ENCODE assay signal across 17 cellular contexts in genomic region chr5:170159101-170159698, GRCh38. TPM values are rescaled to one million over a fixed set of nuclear protein-coding genes. Genes with fewer than 3 reads are reported as not detected.
DNase-seq lines count a peak whose midpoint lies in the region; ATAC-seq and TF ChIP-seq lines count a peak whose summit lies in the region.
"Had no signal": no experiment of that assay in that cellular context is flagged by ENCODE, and none has a peak within 500 bp of the region (broad histone marks: within the 10 kb centered on the region; RNA-seq: fewer than 3 reads in every experiment).

No MANE protein-coding gene starts in this region.

- H3K9me3 Mint-ChIP-seq in activated CD8-positive, alpha-beta T cell treated with anti-CD3 and anti-CD28 coated beads for 36 hours, result no peaks in the 10 kb centered on the region
- H3K9me3 Mint-ChIP-seq: activated T-helper 2 cell treated with anti-CD3 and anti-CD28 coated beads, Interferon-gamma antibody, Interleukin-2, Interleukin-4, amounts not matched to agents 10 μg/mL and 5 μg/mL and 100 μg/mL, durations not matched to agents 14 hours and 24 hours and 36 hours; nephron had no signal

- H3K9me3 ChIP-seq in mesenchymal stem cell (ENCODE audit: control insufficient read depth, low read length), result no peaks in the 10 kb centered on the region
- H3K9me3 ChIP-seq: BLaER1, body of pancreas, testis had no signal

- H4K91ac ChIP-seq in mesenchymal stem cell (ENCODE audit: low read length), result no peak overlapping the region

- H2BK15ac ChIP-seq in mesenchymal stem cell (ENCODE audit: low read depth, poor library complexity, severe bottlenecking), result no peak overlapping the region

- intact Hi-C loops in activated CD8-positive, alpha-beta T cell treated with anti-CD3 and anti-CD28 coated beads for 36 hours (cut with micrococcal nuclease), result no loop called here

- H3K4me3 ChIP-seq in brain microvascular endothelial cell (ENCODE audit: low read depth, low read length) (no peak overlapping the region), mesenchymal stem cell (ENCODE audit: insufficient read depth in 1 of 2, low read depth in 1 of 2, low read length in 2 of 2) (no peak overlapping the region)
- H3K4me3 ChIP-seq: BLaER1, body of pancreas, testis had no signal

- TF ChIP-seq CTCF in brain microvascular endothelial cell (IDR thresholded peaks at IDR 0.05; ENCODE audit: low read depth, low read length, missing control alignments), result no peak
- TF ChIP-seq CTCF in activated CD8-positive, alpha-beta T cell treated with anti-CD3 and anti-CD28 coated beads for 36 hours (IDR thresholded peaks at IDR 0.05), result no peak

- POLR2A ChIA-PET in activated CD8-positive, alpha-beta T cell treated with anti-CD3 and anti-CD28 coated beads for 36 hours (lab: Charles Lee), result no interaction called here

- H2BK5ac ChIP-seq in mesenchymal stem cell (ENCODE audit: low read depth, low read length, poor library complexity, severe bottlenecking), result no peak overlapping the region

- H3K27me3 Mint-ChIP-seq in activated CD8-positive, alpha-beta T cell treated with anti-CD3 and anti-CD28 coated beads for 36 hours, result no peaks in the 10 kb centered on the region

- peak; percentile 86 for DNase-seq in AG20443 (ENCODE audit: low spot score)
- peak; percentile 95 for DNase-seq in M059J (ENCODE audit: low read depth)
- DNase-seq in brain microvascular endothelial cell, result peak; percentile 70
- peak; percentile 45 for DNase-seq in mesenchymal stem cell
- no peak for DNase-seq in activated CD8-positive, alpha-beta T cell treated with anti-CD3 and anti-CD28 coated beads for 36 hours
- no peak for DNase-seq in NCI-H2107 (lab: John Stamatoyannopoulos, UW)
- DNase-seq: body of pancreas; stimulated activated CD4-positive, alpha-beta T cell treated with anti-CD3 and anti-CD28 coated beads, Interleukin-1b, Interleukin-23, amount 100 ng/mL, for 48 hours; testis had no signal

- no peak overlapping the region for H3K27ac ChIP-seq in brain microvascular endothelial cell
- no peak overlapping the region for H3K27ac ChIP-seq in mesenchymal stem cell (ENCODE audit: low read length, poor library complexity, severe bottlenecking)
- H3K27ac ChIP-seq: BLaER1, body of pancreas, testis had no signal

- H3K27me3 ChIP-seq in brain microvascular endothelial cell (replicated peaks) (no peaks in the 10 kb centered on the region), mesenchymal stem cell (ENCODE audit: control insufficient read depth in 1 of 2, insufficient read depth in 1 of 2, low read length in 2 of 2) (peaks cover 3 to 4% of the 10 kb centered on the region in 2 experiments)
- H3K27me3 ChIP-seq: BLaER1, body of pancreas, testis had no signal

- no peaks in the 10 kb centered on the region for H3K4me1 ChIP-seq in mesenchymal stem cell (ENCODE audit: control insufficient read depth, insufficient read depth, low read depth, low read length)
- H3K4me1 ChIP-seq: body of pancreas, testis had no signal

- H3K36me3 Mint-ChIP-seq in activated CD8-positive, alpha-beta T cell treated with anti-CD3 and anti-CD28 coated beads for 36 hours (ENCODE audit: low read depth), result no peaks in the 10 kb centered on the region

- 57% methylated on average over 5 of the region's 5 CpGs for WGBS in mesenchymal stem cell

- no peak overlapping the region for H3K18ac ChIP-seq in mesenchymal stem cell (ENCODE audit: low read depth in 1 of 2, low read length in 2 of 2)

- no peak overlapping the region for H3K27ac Mint-ChIP-seq in activated CD8-positive, alpha-beta T cell treated with anti-CD3 and anti-CD28 coated beads for 36 hours
- H3K27ac Mint-ChIP-seq: activated T-helper 2 cell treated with anti-CD3 and anti-CD28 coated beads, Interferon-gamma antibody, Interleukin-2, Interleukin-4, amounts not matched to agents 10 μg/mL and 5 μg/mL and 100 μg/mL, durations not matched to agents 14 hours and 24 hours and 36 hours; nephron had no signal

- H3K4me3 Mint-ChIP-seq in activated CD8-positive, alpha-beta T cell treated with anti-CD3 and anti-CD28 coated beads for 36 hours, result no peak overlapping the region
- H3K4me3 Mint-ChIP-seq: nephron had no signal

- H3K4me1 Mint-ChIP-seq in activated CD8-positive, alpha-beta T cell treated with anti-CD3 and anti-CD28 coated beads for 36 hours (ENCODE audit: low read depth), result no peaks in the 10 kb centered on the region
- H3K4me1 Mint-ChIP-seq: nephron had no signal

- H2BK12ac ChIP-seq in mesenchymal stem cell (ENCODE audit: low read length in 2 of 2), result no peak overlapping the region

- no peak overlapping the region for H4K8ac ChIP-seq in mesenchymal stem cell (ENCODE audit: low read length)

- in situ Hi-C loops in brain microvascular endothelial cell (cut with HindIII; ENCODE audit: low pct_ligation_motif_present, low sequenced_read_pairs), result no loop called here

- H3K4ac ChIP-seq in mesenchymal stem cell (ENCODE audit: low read depth in 1 of 2, low read length in 2 of 2), result no peak overlapping the region

- H2AK5ac ChIP-seq in mesenchymal stem cell (ENCODE audit: low read length, severe bottlenecking), result no peak overlapping the region

- H3K14ac ChIP-seq in mesenchymal stem cell (ENCODE audit: low read length in 2 of 2), result no peak overlapping the region

- ATAC-seq in HG02678 (IDR thresholded peaks at IDR 0.05; ENCODE audit: unreplicated experiment) (no peak), HG02623 (IDR thresholded peaks at IDR 0.05; ENCODE audit: unreplicated experiment) (no peak)
- ATAC-seq in activated CD8-positive, alpha-beta T cell treated with anti-CD3 and anti-CD28 coated beads for 36 hours, result no peak
- ATAC-seq: body of pancreas had no signal

- H2AFZ ChIP-seq in mesenchymal stem cell (ENCODE audit: low read depth, low read length), result no peak overlapping the region

- CTCF ChIA-PET in activated CD8-positive, alpha-beta T cell treated with anti-CD3 and anti-CD28 coated beads for 36 hours (lab: Charles Lee), result no interaction called here

- no peaks in the 10 kb centered on the region for H3K79me1 ChIP-seq in mesenchymal stem cell (replicated peaks; ENCODE audit: low read length, poor library complexity, severe bottlenecking)

- H3K36me3 ChIP-seq in brain microvascular endothelial cell (replicated peaks) (no peaks in the 10 kb centered on the region), mesenchymal stem cell (ENCODE audit: control insufficient read depth in 1 of 2, insufficient read depth in 2 of 2, low read depth in 1 of 2, low read length in 2 of 2) (no peaks in the 10 kb centered on the region)
- H3K36me3 ChIP-seq: BLaER1 had no signal

- H3K23ac ChIP-seq in mesenchymal stem cell (ENCODE audit: low read length in 2 of 2), result no peak overlapping the region

- no peak overlapping the region for H3K4me2 ChIP-seq in mesenchymal stem cell (ENCODE audit: low read length, poor library complexity, severe bottlenecking)
- H3K4me2 ChIP-seq: BLaER1 had no signal

- no peak overlapping the region for H2BK120ac ChIP-seq in mesenchymal stem cell (ENCODE audit: low read depth, low read length)

- H3K9ac ChIP-seq in mesenchymal stem cell (ENCODE audit: low read length), result no peak overlapping the region
- H3K9ac ChIP-seq: BLaER1 had no signal

RNA-seq across cellular contexts. Expression of gene FOXI1, which starts 53.5 kb away (rescaled TPM):
- total RNA-seq in M059J (2014; rRNA removed; shearing (Covaris generic)), result not detected in 2 replicates
- polyA plus RNA-seq in mesenchymal stem cell (2013, experiment 1 of 2), result not detected
- polyA plus RNA-seq in mesenchymal stem cell (2013, experiment 2 of 2), result not detected
- not detected for total RNA-seq in activated CD8-positive, alpha-beta T cell treated with anti-CD3 and anti-CD28 coated beads for 36 hours
- total RNA-seq: activated T-helper 2 cell treated with anti-CD3 and anti-CD28 coated beads, Interferon-gamma antibody, Interleukin-2, Interleukin-4, amounts not matched to agents 10 μg/mL and 5 μg/mL and 100 μg/mL, durations not matched to agents 14 hours and 24 hours and 36 hours; body of pancreas; fibroblast of villous mesenchyme; H1; lung microvascular endothelial cell had no signal
- polyA plus RNA-seq: H1 had no signal

Comparison
In these comparisons a context has a peak if more than half of its experiments do, and no peak if none do; other contexts are left out.
1. DNase-seq: peak in AG20443 (single experiment), M059J (single experiment), brain microvascular endothelial cell (single experiment) and mesenchymal stem cell (single experiment); none in activated CD8-positive, alpha-beta T cell treated with anti-CD3 and anti-CD28 coated beads for 36 hours (single experiment) and NCI-H2107 (single experiment).